8 cellular contexts compared by ENCODE assay signal in genomic region chr3:66138336-66139234, GRCh38.
DNase-seq lines count a peak whose midpoint lies in the region; ATAC-seq, FAIRE-seq and TF ChIP-seq lines count a peak whose summit lies in the region.

No MANE protein-coding gene starts in this region.

- no peaks in the 10 kb centered on the region for H3K27me3 ChIP-seq in PC-3 (ENCODE audit: low read length)
- H3K27me3 ChIP-seq in aorta (ENCODE audit: control insufficient read depth in 1 of 2, insufficient read depth in 2 of 2, low read length in 1 of 2): no peaks in the 10 kb centered on the region

- peaks cover 3% of the 10 kb centered on the region for H3K4me1 ChIP-seq in PC-3 (ENCODE audit: insufficient read depth, low read length)
- no peaks in the 10 kb centered on the region for H3K4me1 ChIP-seq in aorta (ENCODE audit: control insufficient read depth in 1 of 2, insufficient read depth in 2 of 2, low read length in 2 of 2)

- H3K79me2 ChIP-seq in PC-3 (ENCODE audit: low read length): no peaks in the 10 kb centered on the region

- no peak overlapping the region for H3K9ac ChIP-seq in PC-3 (ENCODE audit: low read length)

- no peaks in the 10 kb centered on the region for H4K20me1 ChIP-seq in PC-3 (ENCODE audit: low read length)

- intact Hi-C loops in PC-3 (cut with micrococcal nuclease) (loop anchor here (1.0 kb wide), 3 partner anchors 100 to 353 kb away; partner anchors contain the start of gene MAGI1), aorta (cut with DNase I) (loop anchor here (1.0 to 5.0 kb wide), 3 partner anchors 101 to 353 kb away; partner anchors contain the start of gene MAGI1 (in 2 of the 2))

- H3K4me2 ChIP-seq in PC-3 (ENCODE audit: low read length): no peak overlapping the region

- H3K9me3 Mint-ChIP-seq in activated T-cell treated with anti-CD3 and anti-CD28 coated beads, Interleukin-2, amount 50 U/mL, for 4 hours: no peaks in the 10 kb centered on the region

- DNase-seq in activated T-cell treated with anti-CD3 and anti-CD28 coated beads, Interleukin-2, amount 50 U/mL, for 48 hours: peak; percentile 26 to 39
- DNase-seq in activated T-cell treated with anti-CD3 and anti-CD28 coated beads, Interleukin-2, amount 50 U/mL, for 4 hours: no peak
- peak; percentile 59 for DNase-seq in HTR-8/SVneo (ENCODE audit: insufficient read length, low spot score)
- peak; percentile 68 for DNase-seq in PC-3
- DNase-seq in coronary artery (ENCODE audit: low spot score): no peak
- peak; percentile 64 for DNase-seq in left lobe of liver (ENCODE audit: low spot score)
- peak in 1 of 2 donors; percentile 59 for DNase-seq in aorta
- DNase-seq in omental fat pad (ENCODE audit: low spot score): no peak

- H3K4me3 ChIP-seq in PC-3 (ENCODE audit: low read length): no peak overlapping the region
- no peak overlapping the region for H3K4me3 ChIP-seq in coronary artery
- no peak overlapping the region for H3K4me3 ChIP-seq in aorta (ENCODE audit: low read length in 2 of 2)

- H3K9me2 ChIP-seq in PC-3 (replicated peaks; ENCODE audit: low read length): no peaks in the 10 kb centered on the region

- no peaks in the 10 kb centered on the region for H3K36me3 Mint-ChIP-seq in activated T-cell treated with anti-CD3 and anti-CD28 coated beads, Interleukin-2, amount 50 U/mL, for 4 hours (ENCODE audit: insufficient read depth)

- no peak overlapping the region for H2AFZ ChIP-seq in PC-3 (ENCODE audit: low read length)

- CTCF ChIA-PET in PC-3 (lab: Charles Lee): interaction anchor here (0.6 kb wide), 2 partner anchors 159 to 382 kb away, joined by 3 to 11 read pairs; no protein-coding TSS in a partner anchor

- POLR2A ChIA-PET in PC-3 (lab: Charles Lee; ENCODE audit: unreplicated experiment): no interaction called here

- no peaks in the 10 kb centered on the region for H3K4me1 Mint-ChIP-seq in activated T-cell treated with anti-CD3 and anti-CD28 coated beads, Interleukin-2, amount 50 U/mL, for 4 hours (ENCODE audit: low read depth)

- H3K27ac ChIP-seq in PC-3 (ENCODE audit: low read length): no peak overlapping the region
- H3K27ac ChIP-seq in coronary artery: no peak overlapping the region
- H3K27ac ChIP-seq in aorta (ENCODE audit: low read depth in 1 of 2, low read length in 2 of 2): no peak overlapping the region

- no TSS peak for BruUV-seq in PC-3 (replicated peaks; lab: Mats Ljungman, UMichigan)

- 18% methylated on average over 6 of the region's 6 CpGs for WGBS in aorta, 2 donors

- no peak for ATAC-seq in activated T-cell treated with anti-CD3 and anti-CD28 coated beads, Interleukin-2, amount 50 U/mL, for 4 hours
- ATAC-seq in PC-3 (peak; percentile 81), left lobe of liver (peak; percentile 99), aorta (ENCODE audit: low FRiP score) (peak; percentile 85), omental fat pad (ENCODE audit: low FRiP score) (no peak)

- H3K36me3 ChIP-seq in PC-3 (ENCODE audit: low read depth, low read length) (no peaks in the 10 kb centered on the region), aorta (ENCODE audit: control insufficient read depth in 1 of 2, insufficient read depth in 2 of 2, low read length in 1 of 2) (no peaks in the 10 kb centered on the region)

- no peaks in the 10 kb centered on the region for H3K27me3 Mint-ChIP-seq in activated T-cell treated with anti-CD3 and anti-CD28 coated beads, Interleukin-2, amount 50 U/mL, for 4 hours (ENCODE audit: low read depth)

- H3K9me3 ChIP-seq in PC-3 (ENCODE audit: low read length) (no peaks in the 10 kb centered on the region), aorta (ENCODE audit: control insufficient read depth, low read length) (no peaks in the 10 kb centered on the region)

- no peaks in the 10 kb centered on the region for H3F3A ChIP-seq in PC-3 (ENCODE audit: low read length, unreplicated experiment)

- TF ChIP-seq CTCF in PC-3 (conservative IDR thresholded peaks at IDR 0.05; ENCODE audit: low read depth, low read length) (peak; percentile 66), coronary artery (IDR thresholded peaks at IDR 0.05) (peak; percentile 78), omental fat pad (IDR thresholded peaks at IDR 0.05) (peak in 1 of 3 donors; percentile 8)

- no peak overlapping the region for H3K4me3 Mint-ChIP-seq in activated T-cell treated with anti-CD3 and anti-CD28 coated beads, Interleukin-2, amount 50 U/mL, for 4 hours

- no peak for FAIRE-seq in HTR-8/SVneo (lab: Jason Lieb, UNC)

Comparison
In these comparisons a context has a peak if more than half of its experiments do, and no peak if none do; other contexts are left out.
1. DNase-seq: peak in activated T-cell treated with anti-CD3 and anti-CD28 coated beads, Interleukin-2, amount 50 U/mL, for 48 hours (2 of 2), HTR-8/SVneo (single experiment), PC-3 (single experiment) and left lobe of liver (single experiment); none in activated T-cell treated with anti-CD3 and anti-CD28 coated beads, Interleukin-2, amount 50 U/mL, for 4 hours (single experiment), coronary artery (single experiment) and omental fat pad (single experiment).
2. ATAC-seq: peak in PC-3 (single experiment), left lobe of liver (single experiment) and aorta (single experiment); none in activated T-cell treated with anti-CD3 and anti-CD28 coated beads, Interleukin-2, amount 50 U/mL, for 4 hours (0 of 2) and omental fat pad (single experiment).